17 cellular contexts compared by ENCODE assay signal in genomic region chr15:67184208-67184925, GRCh38.
DNase-seq lines count a peak whose midpoint lies in the region; ATAC-seq, FAIRE-seq and TF ChIP-seq lines count a peak whose summit lies in the region.
"Had no signal": no experiment of that assay in that cellular context is flagged by ENCODE, and none has a peak within 500 bp of the region (broad histone marks: within the 10 kb centered on the region; RNA-seq: fewer than 3 reads in every experiment).

No MANE protein-coding gene starts in this region.

- H3K27ac Mint-ChIP-seq in effector memory CD8-positive, alpha-beta T cell: peak overlapping the region; percentile 62 to 90

- H4K20me1 ChIP-seq in BLaER1 treated with 17β-estradiol and CSF1 and Interleukin-3, amounts not matched to agents 10 nM and 100 nM: peaks cover 0 to 90% (median 71%) of the 10 kb centered on the region in 11 experiments; a peak in 19 of 22 replicates

- peak; percentile 51 for FAIRE-seq in HTR-8/SVneo (lab: Jason Lieb, UNC)
- FAIRE-seq: D721Med, endometrium had no signal

- peak overlapping the region; percentile 13 to 73 (median 41); a peak in 17 of 22 replicates for H3K4me2 ChIP-seq in BLaER1 treated with 17β-estradiol and CSF1 and Interleukin-3, amounts not matched to agents 10 nM and 100 nM

- no peak for ATAC-seq in effector memory CD8-positive, alpha-beta T cell (replicated peaks)
- ATAC-seq in psoas muscle: no peak
- ATAC-seq in HG02970 (IDR thresholded peaks at IDR 0.05; ENCODE audit: low FRiP score, unreplicated experiment): no peak

- 74 to 84% (median 78%) methylated on average over 18 of the region's 18 CpGs for WGBS in psoas muscle, 3 donors

- peak overlapping the region in 4 of 11 experiments; percentile 3 to 61 (median 29); a peak in 5 of 22 replicates for H3K27ac ChIP-seq in BLaER1 treated with 17β-estradiol and CSF1 and Interleukin-3, amounts not matched to agents 10 nM and 100 nM
- H3K27ac ChIP-seq in psoas muscle (peak overlapping the region; percentile 90), substantia nigra (ENCODE audit: low read depth, low read length, poor library complexity, severe bottlenecking) (no peak overlapping the region)

- no peaks in the 10 kb centered on the region for H3K27me3 Mint-ChIP-seq in effector memory CD8-positive, alpha-beta T cell

- intact Hi-C loops in psoas muscle (cut with DNase I): no loop called here

- H3K9ac ChIP-seq in BLaER1 treated with 17β-estradiol and CSF1 and Interleukin-3, amounts not matched to agents 10 nM and 100 nM: no peak overlapping the region

- peaks cover 27 to 48% (median 33%) of the 10 kb centered on the region in 10 experiments for H3K4me1 ChIP-seq in BLaER1 treated with 17β-estradiol and CSF1 and Interleukin-3, amounts not matched to agents 10 nM and 100 nM
- peaks cover 74% of the 10 kb centered on the region for H3K4me1 ChIP-seq in psoas muscle

- H3K27me3 ChIP-seq in BLaER1 treated with 17β-estradiol and CSF1 and Interleukin-3, amounts not matched to agents 10 nM and 100 nM: no peaks in the 10 kb centered on the region
- H3K27me3 ChIP-seq in psoas muscle (ENCODE audit: insufficient read depth in 3 of 3, low read length in 2 of 3): no peaks in the 10 kb centered on the region
- H3K27me3 ChIP-seq: SJSA1 had no signal

- peaks cover 13 to 29% of the 10 kb centered on the region in 2 donors for H3K4me1 Mint-ChIP-seq in effector memory CD8-positive, alpha-beta T cell (ENCODE audit: low read depth in 2 of 2)

- no peak overlapping the region for H3K4me3 ChIP-seq in BLaER1 treated with 17β-estradiol and CSF1 and Interleukin-3, amounts not matched to agents 10 nM and 100 nM
- H3K4me3 ChIP-seq in psoas muscle: no peak overlapping the region
- H3K4me3 ChIP-seq: SJSA1 had no signal

- peaks cover 66% of the 10 kb centered on the region for H3K36me3 Mint-ChIP-seq in effector memory CD8-positive, alpha-beta T cell (ENCODE audit: insufficient read depth)

- peaks cover 92 to 98% (median 96%) of the 10 kb centered on the region in 11 experiments for H3K36me3 ChIP-seq in BLaER1 treated with 17β-estradiol and CSF1 and Interleukin-3, amounts not matched to agents 10 nM and 100 nM
- H3K36me3 ChIP-seq in psoas muscle (ENCODE audit: insufficient read depth in 1 of 2, low read depth in 1 of 2): peaks cover 0 to 57% of the 10 kb centered on the region in 2 donors

- DNase-seq in HTR-8/SVneo (ENCODE audit: insufficient read length, low spot score): no peak
- no peak for DNase-seq in effector memory CD8-positive, alpha-beta T cell
- peak in 1 of 2 donors; percentile 51 for DNase-seq in psoas muscle
- no peak for DNase-seq in substantia nigra (lab: John Stamatoyannopoulos, UW)
- no peak for DNase-seq in NCI-H1092 (lab: John Stamatoyannopoulos, UW)
- DNase-seq in AML-193 (lab: John Stamatoyannopoulos, UW): no peak
- DNase-seq: activated gamma-delta T cell; foreskin melanocyte; NCI-H1436; NCI-H2171; NCI-H748 treated with DMSO at 0.1 percent for 48 hours; stimulated activated CD4-positive, alpha-beta T cell treated with anti-CD3 and anti-CD28 coated beads, Interleukin-2, amount 100 ng/mL, for 48 hours had no signal

- no peaks in the 10 kb centered on the region for H3K9me3 Mint-ChIP-seq in effector memory CD8-positive, alpha-beta T cell

- no peaks in the 10 kb centered on the region for H3K9me3 ChIP-seq in BLaER1 treated with 17β-estradiol and CSF1 and Interleukin-3, amounts not matched to agents 10 nM and 100 nM (replicated peaks in 1 of 11)
- H3K9me3 ChIP-seq in psoas muscle: no peaks in the 10 kb centered on the region
- H3K9me3 ChIP-seq: SJSA1 had no signal

- H3K4me3 Mint-ChIP-seq in effector memory CD8-positive, alpha-beta T cell: no peak overlapping the region

- no peak for TF ChIP-seq CTCF in psoas muscle (IDR thresholded peaks at IDR 0.05)
